ENCODE assay signal across 1 cellular context in the genomic region with DNA sequence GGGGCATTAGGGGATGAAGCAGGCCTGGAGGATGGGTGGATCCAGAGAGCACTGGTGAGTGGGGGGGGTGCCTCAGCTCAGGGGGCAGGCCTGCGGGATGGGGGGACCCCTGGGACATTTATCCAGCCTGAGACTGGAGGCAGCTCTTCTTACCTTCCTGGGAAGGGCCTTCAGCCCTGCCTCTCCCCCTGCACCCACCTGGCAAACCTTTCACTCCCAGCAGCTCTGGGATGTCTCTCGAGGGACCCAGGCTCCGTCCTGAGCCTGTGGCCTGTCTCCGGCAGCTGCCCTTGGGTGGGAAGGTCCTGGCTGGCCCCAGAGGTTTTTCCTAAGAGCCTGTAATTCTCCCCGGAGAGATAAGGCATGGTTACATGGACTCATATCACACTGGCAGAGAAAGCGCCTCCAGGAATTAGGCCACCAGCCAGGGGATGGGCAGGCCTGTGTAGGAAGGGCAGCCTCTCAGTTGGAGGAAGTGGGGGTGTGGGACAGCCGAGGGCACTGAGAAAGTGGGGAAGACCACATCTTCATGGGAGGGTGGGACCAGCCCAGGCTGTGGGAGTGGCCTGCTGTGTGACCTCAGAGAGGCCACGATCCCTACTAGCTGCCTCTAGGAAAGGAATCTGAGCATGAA.
TF ChIP-seq lines count a peak whose summit lies in the region.

No MANE protein-coding gene starts in this region.

TF ChIP-seq in SK-N-SH treated with all-trans-retinoic acid at 6 μM for 48 hours, 23 proteins besides CTCF, POLR2A, EP300 and RAD21 (continued from another document):
- TF ChIP-seq, protein P1, sequence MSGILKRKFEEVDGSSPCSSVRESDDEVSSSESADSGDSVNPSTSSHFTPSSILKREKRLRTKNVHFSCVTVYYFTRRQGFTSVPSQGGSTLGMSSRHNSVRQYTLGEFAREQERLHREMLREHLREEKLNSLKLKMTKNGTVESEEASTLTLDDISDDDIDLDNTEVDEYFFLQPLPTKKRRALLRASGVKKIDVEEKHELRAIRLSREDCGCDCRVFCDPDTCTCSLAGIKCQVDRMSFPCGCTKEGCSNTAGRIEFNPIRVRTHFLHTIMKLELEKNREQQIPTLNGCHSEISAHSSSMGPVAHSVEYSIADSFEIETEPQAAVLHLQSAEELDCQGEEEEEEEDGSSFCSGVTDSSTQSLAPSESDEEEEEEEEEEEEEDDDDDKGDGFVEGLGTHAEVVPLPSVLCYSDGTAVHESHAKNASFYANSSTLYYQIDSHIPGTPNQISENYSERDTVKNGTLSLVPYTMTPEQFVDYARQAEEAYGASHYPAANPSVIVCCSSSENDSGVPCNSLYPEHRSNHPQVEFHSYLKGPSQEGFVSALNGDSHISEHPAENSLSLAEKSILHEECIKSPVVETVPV (CRISPR knock-in tag; IDR thresholded peaks at IDR 0.05) = no peak
- TF ChIP-seq, protein P2, sequence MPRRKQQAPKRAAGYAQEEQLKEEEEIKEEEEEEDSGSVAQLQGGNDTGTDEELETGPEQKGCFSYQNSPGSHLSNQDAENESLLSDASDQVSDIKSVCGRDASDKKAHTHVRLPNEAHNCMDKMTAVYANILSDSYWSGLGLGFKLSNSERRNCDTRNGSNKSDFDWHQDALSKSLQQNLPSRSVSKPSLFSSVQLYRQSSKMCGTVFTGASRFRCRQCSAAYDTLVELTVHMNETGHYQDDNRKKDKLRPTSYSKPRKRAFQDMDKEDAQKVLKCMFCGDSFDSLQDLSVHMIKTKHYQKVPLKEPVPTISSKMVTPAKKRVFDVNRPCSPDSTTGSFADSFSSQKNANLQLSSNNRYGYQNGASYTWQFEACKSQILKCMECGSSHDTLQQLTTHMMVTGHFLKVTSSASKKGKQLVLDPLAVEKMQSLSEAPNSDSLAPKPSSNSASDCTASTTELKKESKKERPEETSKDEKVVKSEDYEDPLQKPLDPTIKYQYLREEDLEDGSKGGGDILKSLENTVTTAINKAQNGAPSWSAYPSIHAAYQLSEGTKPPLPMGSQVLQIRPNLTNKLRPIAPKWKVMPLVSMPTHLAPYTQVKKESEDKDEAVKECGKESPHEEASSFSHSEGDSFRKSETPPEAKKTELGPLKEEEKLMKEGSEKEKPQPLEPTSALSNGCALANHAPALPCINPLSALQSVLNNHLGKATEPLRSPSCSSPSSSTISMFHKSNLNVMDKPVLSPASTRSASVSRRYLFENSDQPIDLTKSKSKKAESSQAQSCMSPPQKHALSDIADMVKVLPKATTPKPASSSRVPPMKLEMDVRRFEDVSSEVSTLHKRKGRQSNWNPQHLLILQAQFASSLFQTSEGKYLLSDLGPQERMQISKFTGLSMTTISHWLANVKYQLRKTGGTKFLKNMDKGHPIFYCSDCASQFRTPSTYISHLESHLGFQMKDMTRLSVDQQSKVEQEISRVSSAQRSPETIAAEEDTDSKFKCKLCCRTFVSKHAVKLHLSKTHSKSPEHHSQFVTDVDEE (CRISPR knock-in tag; IDR thresholded peaks at IDR 0.05) = no peak
TF ChIP-seq in SK-N-SH treated with all-trans-retinoic acid at 6 μM for 48 hours: peak in this region for 0.
